Comparison of ENCODE assay signal across 22 cellular contexts in the genomic region with DNA sequence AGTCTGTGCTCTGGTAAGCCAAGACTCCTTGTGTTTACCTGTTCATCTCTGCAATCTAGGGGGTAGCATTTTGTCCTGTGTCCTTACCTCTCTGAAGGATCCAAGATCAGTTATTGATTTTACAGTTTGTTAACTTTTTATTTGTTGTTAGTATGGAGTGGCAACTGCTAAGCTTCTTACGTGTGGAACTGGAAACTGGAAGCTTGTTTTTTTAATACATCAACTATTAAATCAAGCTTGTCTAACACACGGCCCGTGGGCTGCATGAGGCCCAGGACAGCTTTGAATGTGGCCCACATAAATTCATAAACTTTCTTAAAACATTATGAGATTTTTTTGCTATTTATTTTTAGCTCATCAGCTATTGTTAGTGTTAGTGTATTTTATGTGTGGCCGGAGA. TPM values are rescaled to one million over a fixed set of nuclear protein-coding genes. Genes with fewer than 3 reads are reported as not detected.
A peak's percentile ranks its signal among the peaks of the same experiment; 100 is the strongest.
DNase-seq lines count a peak whose midpoint lies in the region; ATAC-seq and TF ChIP-seq lines count a peak whose summit lies in the region.
"Had no signal": no experiment of that assay in that cellular context is flagged by ENCODE, and none has a peak within 500 bp of the region (broad histone marks: within the 10 kb centered on the region; RNA-seq: fewer than 3 reads in every experiment).

No MANE protein-coding gene starts in this region.

- H3K27me3 Mint-ChIP-seq in endodermal cell (ENCODE audit: insufficient read depth) (no peaks in the 10 kb centered on the region), neural progenitor cell (ENCODE audit: insufficient read depth, low read depth) (no peaks in the 10 kb centered on the region)

- H3K36me3 ChIP-seq in IMR-90 (ENCODE audit: control insufficient read depth, insufficient read depth, low read length) (peaks cover 9% of the 10 kb centered on the region), endodermal cell (ENCODE audit: control insufficient read depth, insufficient read depth, low read length) (peaks cover 46% of the 10 kb centered on the region), right lobe of liver (no peaks in the 10 kb centered on the region), neural progenitor cell (peaks cover 3% of the 10 kb centered on the region)
- H3K36me3 ChIP-seq: HAP-1 had no signal

- no peak overlapping the region for H2AK5ac ChIP-seq in IMR-90 (ENCODE audit: low read depth, low read length)

- BruUV-seq in IMR-90 (replicated peaks; lab: Mats Ljungman, UMichigan): no TSS peak

- H3K18ac ChIP-seq in IMR-90 (ENCODE audit: low read depth, low read length): no peak overlapping the region

- CTCF ChIA-PET in IMR-90 (lab: Yijun Ruan, JAX): no interaction called here
- CTCF ChIA-PET in RWPE1 (lab: Yijun Ruan, JAX): no interaction called here

- in situ Hi-C loops in IMR-90 (cut with MboI; ENCODE audit: low sequenced_read_pairs): no loop called here

- H4K91ac ChIP-seq in IMR-90 (ENCODE audit: insufficient read depth, low read depth, low read length): no peak overlapping the region

- H3K4ac ChIP-seq in IMR-90 (ENCODE audit: low read depth, low read length): no peak overlapping the region

- TF ChIP-seq POLR2A in IMR-90 (IDR thresholded peaks at IDR 0.05; ENCODE audit: low read depth, low read length) (no peak), right lobe of liver (IDR thresholded peaks at IDR 0.05) (no peak)

- no peak overlapping the region for H2BK20ac ChIP-seq in IMR-90 (ENCODE audit: low read depth, low read length)

- intact Hi-C loops in IMR-90 (cut with micrococcal nuclease): no loop called here
- intact Hi-C loops in right lobe of liver (cut with DNase I): no loop called here
- intact Hi-C loops in left colon (cut with DNase I, micrococcal nuclease): no loop called here

- DNase-seq in IMR-90: no peak
- no peak for DNase-seq in endodermal cell
- peak in 1 of 3 donors; percentile 25 for DNase-seq in right lobe of liver
- DNase-seq in left colon: no peak
- no peak for DNase-seq in SHP77 (lab: John Stamatoyannopoulos, UW)
- no peak for DNase-seq in neural progenitor cell (ENCODE audit: low spot score)
- DNase-seq in RWPE1 (ENCODE audit: low spot score): no peak
- DNase-seq: C1 segment of cervical spinal cord; Caco-2; CD8-positive, alpha-beta T cell; HFFc6; Karpas-422; NCI-H1092; NCI-H1417 treated with DMSO at 0.1 percent for 48 hours; NCI-H1694 treated with DMSO at 0.1 percent for 48 hours; NCI-H2081; NCI-H2227 treated with DMSO at 0.1 percent for 48 hours; NCI-H526 treated with DMSO at 0.1 percent for 48 hours; RPMI8226; SHP77 treated with DMSO at 0.1 percent for 48 hours had no signal

- H3K27ac ChIP-seq in IMR-90 (ENCODE audit: insufficient read depth, low read length): no peak overlapping the region
- no peak overlapping the region for H3K27ac ChIP-seq in endodermal cell (ENCODE audit: low read depth, low read length)
- peak overlapping the region; percentile 21 to 70 (median 43) for H3K27ac ChIP-seq in right lobe of liver
- no peak overlapping the region for H3K27ac ChIP-seq in neural progenitor cell
- no peak overlapping the region for H3K27ac ChIP-seq in RWPE1

- H3K4me1 Mint-ChIP-seq in endodermal cell (peaks cover 17% of the 10 kb centered on the region), neural progenitor cell (no peaks in the 10 kb centered on the region)

- H3F3A ChIP-seq in neural progenitor cell (ENCODE audit: low read depth): no peaks in the 10 kb centered on the region

- dilution Hi-C loops in IMR-90 (cut with HindIII; ENCODE audit: low sequenced_read_pairs, unreplicated experiment): no loop called here

- H3K79me2 ChIP-seq in neural progenitor cell (ENCODE audit: low read depth): peaks cover 42% of the 10 kb centered on the region

- H3K14ac ChIP-seq in IMR-90 (replicated peaks; ENCODE audit: low read depth, low read length): no peak overlapping the region

- no peak overlapping the region; the same call in 1 of the 2 replicates for H3K56ac ChIP-seq in IMR-90 (ENCODE audit: extremely low read depth, insufficient read depth, low read length)

- H3K27ac Mint-ChIP-seq in endodermal cell (peak overlapping the region; percentile 61), neural progenitor cell (no peak overlapping the region)
- H3K27ac Mint-ChIP-seq: CD8-positive, alpha-beta T cell; GM23338; HFFc6 had no signal

- POLR2A ChIA-PET in IMR-90 (lab: Charles Lee; ENCODE audit: unreplicated experiment) (no interaction called here), RWPE1 (lab: Yijun Ruan, JAX; ENCODE audit: low non-redundant PET) (no interaction called here)

- H3K79me1 ChIP-seq in IMR-90 (ENCODE audit: low read depth in 1 of 2, low read length in 2 of 2): peaks cover 26 to 44% of the 10 kb centered on the region in 2 experiments

- H3K4me3 Mint-ChIP-seq in endodermal cell (no peak overlapping the region), neural progenitor cell (no peak overlapping the region)
- H3K4me3 Mint-ChIP-seq: CD8-positive, alpha-beta T cell; GM23338; HFFc6 had no signal

- no peak overlapping the region for H4K8ac ChIP-seq in IMR-90 (ENCODE audit: low read depth in 2 of 2, low read length in 2 of 2)

- no peaks in the 10 kb centered on the region for H3K4me1 ChIP-seq in IMR-90 (ENCODE audit: control insufficient read depth, insufficient read depth, low read length)
- H3K4me1 ChIP-seq in endodermal cell (ENCODE audit: control insufficient read depth, insufficient read depth, low read length): no peaks in the 10 kb centered on the region
- H3K4me1 ChIP-seq in right lobe of liver: peaks cover 0 to 28% (median 0%) of the 10 kb centered on the region in 4 donors
- H3K4me1 ChIP-seq in neural progenitor cell: no peaks in the 10 kb centered on the region

- peaks cover 45% of the 10 kb centered on the region for H3K36me3 Mint-ChIP-seq in endodermal cell (ENCODE audit: low read depth)
- H3K36me3 Mint-ChIP-seq in neural progenitor cell: peaks cover 28% of the 10 kb centered on the region

- 0 out of 2 replicates have a peak overlapping the region, but pooled peaks have one; percentile 3 for H3K23ac ChIP-seq in IMR-90 (ENCODE audit: low read depth, low read length)

- TF ChIP-seq RAD21 in IMR-90 (IDR thresholded peaks at IDR 0.05; ENCODE audit: low read length): no peak

- H3K4me2 ChIP-seq in IMR-90 (ENCODE audit: low read depth, low read length): no peak overlapping the region
- H3K4me2 ChIP-seq in neural progenitor cell: no peak overlapping the region
- H3K4me2 ChIP-seq: GM23338 had no signal

- no peak overlapping the region for H3K9ac ChIP-seq in IMR-90 (ENCODE audit: low read depth, low read length)
- H3K9ac ChIP-seq in endodermal cell (ENCODE audit: extremely low read depth, low read length, poor library complexity, severe bottlenecking): no peak overlapping the region
- no peak overlapping the region for H3K9ac ChIP-seq in neural progenitor cell

- no CpG with 5 or more reads among the region's 4 CpGs for WGBS in IMR-90 (ENCODE audit: extremely low coverage in 2 of 2, insufficient read length in 1 of 2), 2 experiments
- 98% methylated on average over 4 of the region's 4 CpGs; no CpG with 5 or more reads in 1 of the 2 experiments for WGBS in endodermal cell (ENCODE audit: insufficient coverage in 1 of 2, insufficient read length in 1 of 2), 2 experiments
- WGBS in right lobe of liver (ENCODE audit: insufficient coverage, low coverage, low lambda C conversion rate, missing lambda C conversion rate): 24% methylated on average over 4 of the region's 4 CpGs

- H4K20me1 ChIP-seq in IMR-90 (ENCODE audit: insufficient read depth, low read length) (peaks cover 10% of the 10 kb centered on the region; the same call in 1 of the 2 replicates), neural progenitor cell (ENCODE audit: low read depth) (no peaks in the 10 kb centered on the region)

- no peak overlapping the region for H4K5ac ChIP-seq in IMR-90 (ENCODE audit: low read depth, low read length)

- H2AK9ac ChIP-seq in IMR-90 (replicated peaks; ENCODE audit: low read depth, low read length, poor library complexity): no peak overlapping the region

- H2BK15ac ChIP-seq in IMR-90 (ENCODE audit: low read depth, low read length): no peak overlapping the region

- no peaks in the 10 kb centered on the region for H3K9me1 ChIP-seq in IMR-90 (ENCODE audit: insufficient read depth, low read length)

- H3K9me3 ChIP-seq in IMR-90 (ENCODE audit: control insufficient read depth, insufficient read depth, low read length) (no peaks in the 10 kb centered on the region), endodermal cell (ENCODE audit: control insufficient read depth, low read length) (peaks cover 11% of the 10 kb centered on the region), right lobe of liver (no peaks in the 10 kb centered on the region), neural progenitor cell (ENCODE audit: low read depth) (no peaks in the 10 kb centered on the region)
- H3K9me3 ChIP-seq: Caco-2, HAP-1 had no signal

- H3K27me3 ChIP-seq in IMR-90 (ENCODE audit: control insufficient read depth, insufficient read depth, low read length): no peaks in the 10 kb centered on the region
- H3K27me3 ChIP-seq in endodermal cell (ENCODE audit: control insufficient read depth, insufficient read depth, low read length, poor library complexity, severe bottlenecking): no peaks in the 10 kb centered on the region
- H3K27me3 ChIP-seq in right lobe of liver: no peaks in the 10 kb centered on the region
- H3K27me3 ChIP-seq in neural progenitor cell: no peaks in the 10 kb centered on the region

- H2AFZ ChIP-seq in IMR-90 (replicated peaks; ENCODE audit: low read length, poor library complexity) (no peak overlapping the region), neural progenitor cell (replicated peaks) (no peak overlapping the region)
- H2AFZ ChIP-seq: GM23338 had no signal

- H2BK120ac ChIP-seq in IMR-90 (ENCODE audit: low read depth, low read length): no peak overlapping the region

- ATAC-seq in IMR-90 (ENCODE audit: low read depth) (no peak), right lobe of liver (peak; percentile 83 to 91 (median 86)), left colon (no peak)
- ATAC-seq: CD8-positive, alpha-beta T cell; GM23338 had no signal

- H2BK5ac ChIP-seq in IMR-90 (ENCODE audit: low read depth, low read length, poor library complexity, severe bottlenecking): no peak overlapping the region

- peaks cover 2% of the 10 kb centered on the region for H3K9me3 Mint-ChIP-seq in endodermal cell
- H3K9me3 Mint-ChIP-seq in neural progenitor cell: peaks cover 7% of the 10 kb centered on the region
- H3K9me3 Mint-ChIP-seq: CD8-positive, alpha-beta T cell; GM23338; HFFc6 had no signal

- TF ChIP-seq CTCF in IMR-90 (conservative IDR thresholded peaks at IDR 0.05; ENCODE audit: low read depth, low read length) (no peak), endodermal cell (conservative IDR thresholded peaks at IDR 0.05) (no peak), right lobe of liver (IDR thresholded peaks at IDR 0.05) (no peak), neural progenitor cell (IDR thresholded peaks at IDR 0.05) (no peak), RWPE1 (conservative IDR thresholded peaks at IDR 0.05; ENCODE audit: low read depth) (no peak)

- H3K4me3 ChIP-seq in IMR-90 (ENCODE audit: insufficient read depth, low read depth, low read length): no peak overlapping the region
- H3K4me3 ChIP-seq in endodermal cell (ENCODE audit: low read length): no peak overlapping the region
- H3K4me3 ChIP-seq in right lobe of liver: no peak overlapping the region
- H3K4me3 ChIP-seq in neural progenitor cell: no peak overlapping the region
- H3K4me3 ChIP-seq: GM23338, HAP-1 had no signal

RNA-seq across cellular contexts. Expression of a gene that starts 29.2 kb away (rescaled TPM):
- total RNA-seq in IMR-90 (2012; rRNA removed) (35.0 and 56.7 TPM in 2 replicates), endodermal cell (10 to 100 TPM; 30.7 to 42.5 TPM), right lobe of liver (100 to 1,000 TPM in 5 of 6 experiments, 10 to 100 TPM in 1; 85.2 to 198 (median 142) TPM), left colon (100 to 1,000 TPM; 162 to 164 TPM), neural progenitor cell (ENCODE audit: low replicate concordance) (33.6 and 56.8 TPM in 2 replicates)
- 40.9 and 42.9 TPM in 2 replicates for polyA plus RNA-seq in IMR-90 (2012; rRNA removed)
- 25.6 and 27.4 TPM in 2 replicates for polyA plus RNA-seq in IMR-90 (2012; cell fraction: cytosol; rRNA removed)
- polyA plus RNA-seq in IMR-90 (2012; cell fraction: nucleus; rRNA removed; ENCODE audit: low replicate concordance): 7.5 and 13.7 TPM in 2 replicates
- 34.8 TPM for polyA plus RNA-seq in endodermal cell (2013, experiment 1 of 2)
- 38.0 TPM for polyA plus RNA-seq in endodermal cell (2013, experiment 2 of 2)

RNA-seq across cellular contexts. Expression of a gene that starts 29.6 kb away (rescaled TPM):
- 74.7 and 88.7 TPM in 2 replicates for total RNA-seq in IMR-90 (2012; rRNA removed)
- polyA plus RNA-seq in IMR-90 (2012; rRNA removed): 50.1 and 60.4 TPM in 2 replicates
- 12.7 and 40.0 TPM in 2 replicates for polyA plus RNA-seq in IMR-90 (2012; cell fraction: cytosol; rRNA removed)
- 6.0 and 46.7 TPM in 2 replicates for polyA plus RNA-seq in IMR-90 (2012; cell fraction: nucleus; rRNA removed; ENCODE audit: low replicate concordance)
- total RNA-seq in endodermal cell: 10 to 100 TPM; 21.4 to 32.3 TPM
- 14.5 TPM for polyA plus RNA-seq in endodermal cell (2013, experiment 1 of 2)
- 15.9 TPM for polyA plus RNA-seq in endodermal cell (2013, experiment 2 of 2)
- 10 to 100 TPM; 35.8 to 65.9 (median 48.8) TPM for total RNA-seq in right lobe of liver
- total RNA-seq in left colon: 10 to 100 TPM; 60.0 to 60.2 TPM
- total RNA-seq in neural progenitor cell (ENCODE audit: low replicate concordance): 18.6 and 28.6 TPM in 2 replicates

RNA-seq across cellular contexts. Expression of a gene that starts 52.1 kb away (rescaled TPM):
- total RNA-seq in IMR-90 (2012; rRNA removed) (under 0.01 TPM in 2 replicates), endodermal cell (under 1 TPM in 1 of 2 donors, not detected in 1; 0.13 TPM), right lobe of liver (1 to 10 TPM in 3 of 6 experiments, under 1 TPM in 3; 0.43 to 5.8 (median 1.5) TPM), left colon (under 1 TPM; 0.42 to 0.64 TPM), neural progenitor cell (ENCODE audit: low replicate concordance) (not detected in 2 replicates)
- polyA plus RNA-seq in IMR-90 (2012; rRNA removed): 0.03 and 0.19 TPM in 2 replicates
- polyA plus RNA-seq in IMR-90 (2012; cell fraction: cytosol; rRNA removed): 0.03 TPM in 1 of 2 replicates, not detected in the other
- polyA plus RNA-seq in IMR-90 (2012; cell fraction: nucleus; rRNA removed; ENCODE audit: low replicate concordance): 0.07 and 0.21 TPM in 2 replicates
- polyA plus RNA-seq in endodermal cell (2013, experiment 1 of 2): 0.04 TPM
- polyA plus RNA-seq in endodermal cell (2013, experiment 2 of 2): not detected
- total RNA-seq: GM23338 had no signal
- polyA plus RNA-seq: GM23338 had no signal

Comparison
In these comparisons a context has a peak if more than half of its experiments do, and no peak if none do; other contexts are left out.
1. ATAC-seq: peak in right lobe of liver (4 of 4); none in IMR-90 (single experiment) and left colon (single experiment).
2. H3K27ac ChIP-seq: peak in right lobe of liver (3 of 3); none in IMR-90 (single experiment), endodermal cell (single experiment), neural progenitor cell (single experiment) and RWPE1 (single experiment).